Comparison of ENCODE assay signal across 38 cellular contexts in genomic region chrX:151759041-151759440, GRCh38. TPM values are rescaled to one million over a fixed set of nuclear protein-coding genes. Genes with fewer than 3 reads are reported as not detected.
"Had no signal": no experiment of that assay in that cellular context is flagged by ENCODE, and none has a peak within 500 bp of the region (broad histone marks: within the 10 kb centered on the region; RNA-seq: fewer than 3 reads in every experiment).

No MANE protein-coding gene starts in this region.

- H3K4me3 ChIP-seq: MG63 had no signal

- H3K27ac ChIP-seq: KMS-11 had no signal

- DNase-seq: Karpas-422, Kasumi-1, MG63, MM.1S, MV-4-11, NCI-H1048, NCI-H1092, NCI-H1092 treated with DMSO at 0.1 percent for 48 hours, NCI-H1105, NCI-H1105 treated with DMSO at 0.1 percent for 48 hours, NCI-H1417, NCI-H1417 treated with DMSO at 0.1 percent for 48 hours, NCI-H1436, NCI-H1436 treated with DMSO at 0.1 percent for 48 hours, NCI-H146, NCI-H1694, NCI-H1694 treated with DMSO at 0.1 percent for 48 hours, NCI-H187, NCI-H187 treated with DMSO at 0.1 percent for 48 hours, NCI-H1930, NCI-H2029, NCI-H2029 treated with DMSO at 0.1 percent for 48 hours, NCI-H2081, NCI-H2081 treated with DMSO at 0.1 percent for 48 hours, NCI-H2107, NCI-H2171, NCI-H2171 treated with DMSO at 0.1 percent for 48 hours, NCI-H2227 treated with DMSO at 0.1 percent for 48 hours, NCI-H226, NCI-H345, NCI-H446, NCI-H446 treated with DMSO at 0.1 percent for 48 hours, NCI-H510A had no signal

- H3K9me3 ChIP-seq: MG63 had no signal

- H3K4me2 ChIP-seq: KMS-11 had no signal

- H3K36me3 ChIP-seq: MG63 had no signal

- H3K27me3 ChIP-seq: MG63 had no signal

- H3K9ac ChIP-seq: KMS-11 had no signal

RNA-seq across cellular contexts. Expression of gene CNGA2, which starts 24.5 kb away (rescaled TPM):
- total RNA-seq: LHCN-M2, M059J, MCF 10A, NCI-H460 had no signal

RNA-seq across cellular contexts. Expression of gene FATE1, which starts 43.2 kb away (rescaled TPM):
- total RNA-seq: LHCN-M2, MCF 10A, NCI-H460 had no signal
